In the genomic region with DNA sequence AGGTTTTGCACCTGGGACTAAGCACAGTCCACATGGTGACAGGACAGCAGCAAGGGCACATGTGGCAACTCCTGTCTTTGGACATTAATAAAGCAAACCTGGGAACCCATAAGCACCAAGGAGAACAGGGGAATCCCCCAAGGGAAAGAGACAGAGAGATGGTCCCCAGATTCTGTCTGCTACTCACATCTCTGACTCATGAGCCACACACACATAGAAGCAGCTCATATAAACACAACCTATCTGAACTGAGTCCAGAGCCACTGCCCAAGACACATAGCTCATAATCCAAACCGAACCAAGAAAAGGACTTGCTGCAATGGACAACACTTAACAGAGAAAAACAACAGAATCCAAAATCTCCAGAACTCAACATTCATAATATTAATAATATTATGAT, we compare ENCODE assay signal across 24 cellular contexts.
A peak's percentile ranks its signal among the peaks of the same experiment; 100 is the strongest.
DNase-seq lines count a peak whose midpoint lies in the region; ATAC-seq and TF ChIP-seq lines count a peak whose summit lies in the region.
"Had no signal": no experiment of that assay in that cellular context is flagged by ENCODE, and none has a peak within 500 bp of the region (broad histone marks: within the 10 kb centered on the region; RNA-seq: fewer than 3 reads in every experiment).

No MANE protein-coding gene starts in this region.

- DNase-seq in EL (peak; percentile 6), HT1080 (ENCODE audit: low read depth) (peak; percentile 8), amniotic epithelial cell (ENCODE audit: low read depth) (peak; percentile 13), iris pigment epithelial cell (ENCODE audit: low read depth) (peak; percentile 68), nephron progenitor cell (no peak)
- no peak for DNase-seq in effector memory CD4-positive, alpha-beta T cell
- DNase-seq: activated CD4-positive, alpha-beta T cell treated with anti-CD3 and anti-CD28 coated beads, Interleukin-2, amount 50 U/mL, for 4 hours; AML-193; CD8-positive, alpha-beta memory T cell; GDM1; NCI-H1105; NCI-H2029; NCI-H226; NCI-H774; posterior cingulate gyrus; Right ventricle myocardium superior; stomach; WERI-Rb-1 had no signal

- H3K4me1 ChIP-seq in effector memory CD4-positive, alpha-beta T cell (ENCODE audit: control insufficient read depth, insufficient read depth, low read length, poor library complexity, severe bottlenecking): no peaks in the 10 kb centered on the region
- H3K4me1 ChIP-seq: neural progenitor cell, tibial nerve had no signal

- H3K9me3 ChIP-seq in effector memory CD4-positive, alpha-beta T cell (ENCODE audit: control insufficient read depth, low read length): no peaks in the 10 kb centered on the region
- H3K9me3 ChIP-seq: stomach, tibial nerve had no signal

- peaks cover 50% of the 10 kb centered on the region for H3K36me3 Mint-ChIP-seq in nephron progenitor cell (ENCODE audit: low read depth)
- H3K36me3 Mint-ChIP-seq: CD8-positive, alpha-beta memory T cell had no signal

- H3K4me3 ChIP-seq in effector memory CD4-positive, alpha-beta T cell (ENCODE audit: insufficient read depth, low read depth, low read length, poor library complexity, severe bottlenecking): no peak overlapping the region
- H3K4me3 ChIP-seq: coronary artery, GM23338, neural progenitor cell, stomach, tibial nerve had no signal

- no peak for ATAC-seq in GM21381 (IDR thresholded peaks at IDR 0.05; ENCODE audit: unreplicated experiment)
- ATAC-seq: GM23338, sciatic nerve had no signal

- no peak for TF ChIP-seq CTCF in nephron progenitor cell (IDR thresholded peaks at IDR 0.05)

- H3K27ac ChIP-seq in effector memory CD4-positive, alpha-beta T cell (ENCODE audit: insufficient read depth, low read length, poor library complexity, severe bottlenecking): no peak overlapping the region
- H3K27ac ChIP-seq: coronary artery, neural progenitor cell, stomach, tibial nerve, WERI-Rb-1 had no signal

- H3K27me3 Mint-ChIP-seq in nephron progenitor cell (ENCODE audit: low read depth, poor library complexity): peaks cover 2% of the 10 kb centered on the region

- H3K36me3 ChIP-seq in effector memory CD4-positive, alpha-beta T cell (ENCODE audit: control insufficient read depth, insufficient read depth, low read length): no peaks in the 10 kb centered on the region
- H3K36me3 ChIP-seq: WERI-Rb-1 had no signal

- no peaks in the 10 kb centered on the region for H3K27me3 ChIP-seq in effector memory CD4-positive, alpha-beta T cell (replicated peaks; ENCODE audit: control insufficient read depth, insufficient read depth, low read length, poor library complexity, severe bottlenecking)
- H3K27me3 ChIP-seq: neural progenitor cell, stomach, tibial nerve had no signal

- H3K9me3 Mint-ChIP-seq in nephron progenitor cell: no peaks in the 10 kb centered on the region
- H3K9me3 Mint-ChIP-seq: CD8-positive, alpha-beta memory T cell; GM23338; neural progenitor cell had no signal

- H3K27ac Mint-ChIP-seq in nephron progenitor cell: no peak overlapping the region
- H3K27ac Mint-ChIP-seq: CD8-positive, alpha-beta memory T cell; GM23338; neural progenitor cell had no signal

- H3K4me3 Mint-ChIP-seq in nephron progenitor cell: no peak overlapping the region
- H3K4me3 Mint-ChIP-seq: CD8-positive, alpha-beta memory T cell; GM23338; neural progenitor cell had no signal

- no peaks in the 10 kb centered on the region for H3K4me1 Mint-ChIP-seq in nephron progenitor cell
- H3K4me1 Mint-ChIP-seq: CD8-positive, alpha-beta memory T cell; GM23338; neural progenitor cell had no signal

Comparison
In these comparisons a context has a peak if more than half of its experiments do, and no peak if none do; other contexts are left out.
1. DNase-seq: peak in EL (single experiment), HT1080 (single experiment), amniotic epithelial cell (single experiment) and iris pigment epithelial cell (single experiment); none in nephron progenitor cell (single experiment) and effector memory CD4-positive, alpha-beta T cell (0 of 3).